In the genomic region with DNA sequence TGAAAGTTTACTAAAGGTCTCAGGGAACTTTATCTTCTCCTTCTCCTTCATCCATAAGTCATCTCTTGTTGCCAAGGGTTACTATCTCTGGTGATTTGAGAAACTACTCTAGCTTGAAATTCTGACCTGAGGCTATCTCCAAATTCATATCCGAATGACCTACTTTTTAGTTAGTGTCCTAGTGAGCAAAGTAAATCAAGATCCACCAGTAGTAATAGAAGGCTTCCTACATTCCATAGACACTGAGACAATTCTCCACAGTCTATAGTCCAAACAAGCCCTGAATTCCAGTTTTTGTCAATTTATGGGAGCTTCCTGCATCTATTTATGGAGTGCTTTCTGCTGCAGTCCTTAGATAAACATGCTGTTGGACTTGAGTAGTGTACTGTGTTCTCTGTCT, we compare ENCODE assay signal across 17 cellular contexts. TPM values are rescaled to one million over a fixed set of nuclear protein-coding genes. Genes with fewer than 3 reads are reported as not detected.
A peak's percentile ranks its signal among the peaks of the same experiment; 100 is the strongest.
DNase-seq lines count a peak whose midpoint lies in the region; ATAC-seq, FAIRE-seq and TF ChIP-seq lines count a peak whose summit lies in the region.
"Had no signal": no experiment of that assay in that cellular context is flagged by ENCODE, and none has a peak within 500 bp of the region (broad histone marks: within the 10 kb centered on the region; RNA-seq: fewer than 3 reads in every experiment).

No MANE protein-coding gene starts in this region.

- H3K9me3 ChIP-seq in CD4-positive, alpha-beta T cell (ENCODE audit: control insufficient read depth, low read length): no peaks in the 10 kb centered on the region
- H3K9me3 ChIP-seq in T-helper 17 cell (ENCODE audit: control insufficient read depth, low read length, poor library complexity, severe bottlenecking): peaks cover 5% of the 10 kb centered on the region
- H3K9me3 ChIP-seq in endothelial cell of umbilical vein (replicated peaks; ENCODE audit: control insufficient read depth, insufficient read depth, low read length): no peaks in the 10 kb centered on the region
- H3K9me3 ChIP-seq: gastroesophageal sphincter had no signal

- TF ChIP-seq CTCF in CD4-positive, alpha-beta T cell (IDR thresholded peaks at IDR 0.05): no peak
- no peak for TF ChIP-seq CTCF in endothelial cell of umbilical vein (IDR thresholded peaks at IDR 0.05; ENCODE audit: extremely low read depth in 1 of 2, insufficient read depth in 1 of 2, low read depth in 1 of 2, low read length in 2 of 2)
- no peak for TF ChIP-seq CTCF in GM20000 (IDR thresholded peaks at IDR 0.05; ENCODE audit: extremely low read depth, missing control alignments)
- no peak for TF ChIP-seq CTCF in omental fat pad (IDR thresholded peaks at IDR 0.05)

- no peak for ATAC-seq in CD4-positive, alpha-beta T cell (ENCODE audit: poor library complexity)
- ATAC-seq in T-helper 17 cell (no peak), omental fat pad (ENCODE audit: low FRiP score) (no peak)
- ATAC-seq: gastroesophageal sphincter had no signal

- peak overlapping the region; percentile 93 for H3K4me3 Mint-ChIP-seq in CD4-positive, alpha-beta T cell
- H3K4me3 Mint-ChIP-seq in T-helper 17 cell: peak overlapping the region; percentile 95
- H3K4me3 Mint-ChIP-seq: B cell had no signal

- dilution Hi-C loops in endothelial cell of umbilical vein (cut with MboI; ENCODE audit: extremely low pct_ligation_motif_present, low sequenced_read_pairs): no loop called here

- H3K9me1 ChIP-seq in endothelial cell of umbilical vein (replicated peaks; ENCODE audit: control insufficient read depth, extremely low read depth, insufficient read depth, low read length): no peaks in the 10 kb centered on the region

- CTCF ChIA-PET in CD4-positive, alpha-beta T cell (lab: Charles Lee): interaction anchor here (1.4 to 5.7 kb wide), 5 partner anchors 8 to 211 kb away, joined by 3 to 39 read pairs (median 13); no protein-coding TSS in a partner anchor
- CTCF ChIA-PET in endothelial cell of umbilical vein (lab: Charles Lee): interaction anchor here (1.0 to 1.4 kb wide), 2 partner anchors 20 to 211 kb away, joined by 3 read pairs; no protein-coding TSS in a partner anchor

- FAIRE-seq in endothelial cell of umbilical vein (lab: Jason Lieb, UNC): no peak

- POLR2A ChIA-PET in CD4-positive, alpha-beta T cell (lab: Charles Lee): interaction anchor here (1.0 to 15.7 kb wide), 9 partner anchors 7 to 243 kb away, joined by 3 to 576 read pairs (median 33); no protein-coding TSS in a partner anchor
- POLR2A ChIA-PET in endothelial cell of umbilical vein (lab: Charles Lee): no interaction called here

- peak; percentile 14 for DNase-seq in AG08395 (ENCODE audit: low spot score)
- no peak for DNase-seq in CD4-positive, alpha-beta T cell
- DNase-seq in T-helper 17 cell: no peak
- peak; percentile 12 for DNase-seq in endothelial cell of umbilical vein (ENCODE audit: low read depth, low spot score)
- DNase-seq in NCI-H2171 treated with DMSO at 0.1 percent for 48 hours (lab: John Stamatoyannopoulos, UW): no peak
- no peak for DNase-seq in GM20000 (ENCODE audit: low spot score)
- DNase-seq in central memory CD4-positive, alpha-beta T cell: no peak
- no peak for DNase-seq in omental fat pad (ENCODE audit: low spot score)
- DNase-seq: activated CD4-positive, alpha-beta T cell treated with anti-CD3 and anti-CD28 coated beads, Interleukin-2, amount 50 U/mL, for 1 hour; NCI-H2107; NCI-H774; stimulated activated naive CD4-positive, alpha-beta T cell; T-helper 9 cell had no signal

- peaks cover 72% of the 10 kb centered on the region for H3K4me1 Mint-ChIP-seq in CD4-positive, alpha-beta T cell (ENCODE audit: low read depth)
- H3K4me1 Mint-ChIP-seq in T-helper 17 cell: peaks cover 53% of the 10 kb centered on the region

- H2AFZ ChIP-seq in endothelial cell of umbilical vein (ENCODE audit: low read depth, low read length): no peak overlapping the region

- peak overlapping the region; percentile 43 for H3K27ac ChIP-seq in CD4-positive, alpha-beta T cell (ENCODE audit: low read depth, low read length)
- no peak overlapping the region for H3K27ac ChIP-seq in endothelial cell of umbilical vein (ENCODE audit: insufficient read depth, low read depth, low read length)
- H3K27ac ChIP-seq: gastroesophageal sphincter, RWPE1 had no signal

- no peak overlapping the region for H3K4me3 ChIP-seq in endothelial cell of umbilical vein (replicated peaks in 1 of 3; ENCODE audit: insufficient read depth in 1 of 3, low read depth in 1 of 3, low read length in 3 of 3)
- H3K4me3 ChIP-seq: gastroesophageal sphincter, lung had no signal

- H4K20me1 ChIP-seq in endothelial cell of umbilical vein (replicated peaks; ENCODE audit: control insufficient read depth, extremely low read depth, insufficient read depth, low read length): no peaks in the 10 kb centered on the region

- intact Hi-C loops in CD4-positive, alpha-beta T cell (cut with DNase I, micrococcal nuclease): loop anchor here in 1 of 2 experiments (2.0 to 5.0 kb wide), 4 partner anchors 13 to 204 kb away; no protein-coding TSS in a partner anchor
- intact Hi-C loops in endothelial cell of umbilical vein (cut with micrococcal nuclease): no loop called here

- peak overlapping the region; percentile 99 for H3K27ac Mint-ChIP-seq in CD4-positive, alpha-beta T cell
- H3K27ac Mint-ChIP-seq in T-helper 17 cell: peak overlapping the region; percentile 99
- H3K27ac Mint-ChIP-seq: B cell had no signal

- H3K27me3 Mint-ChIP-seq in CD4-positive, alpha-beta T cell: no peaks in the 10 kb centered on the region
- no peaks in the 10 kb centered on the region for H3K27me3 Mint-ChIP-seq in T-helper 17 cell

- no peaks in the 10 kb centered on the region for H3K79me2 ChIP-seq in endothelial cell of umbilical vein (ENCODE audit: control insufficient read depth, insufficient read depth, low read length)

- no peaks in the 10 kb centered on the region for H3K36me3 ChIP-seq in endothelial cell of umbilical vein (ENCODE audit: control insufficient read depth in 2 of 2, extremely low read depth in 1 of 2, insufficient read depth in 2 of 2, low read length in 2 of 2)
- H3K36me3 ChIP-seq: gastroesophageal sphincter had no signal

- H3K4me2 ChIP-seq in endothelial cell of umbilical vein (ENCODE audit: insufficient read depth, low read length): no peak overlapping the region

- TF ChIP-seq POLR2A in endothelial cell of umbilical vein (IDR thresholded peaks at IDR 0.05; ENCODE audit: low read depth, low read length): no peak

- no TSS peak for BruUV-seq in endothelial cell of umbilical vein (replicated peaks; lab: Mats Ljungman, UMichigan)

- H3K9me3 Mint-ChIP-seq in CD4-positive, alpha-beta T cell: peaks cover 3% of the 10 kb centered on the region

- H3K27me3 ChIP-seq in CD4-positive, alpha-beta T cell (ENCODE audit: control insufficient read depth, insufficient read depth, low read length): no peaks in the 10 kb centered on the region
- no peaks in the 10 kb centered on the region for H3K27me3 ChIP-seq in endothelial cell of umbilical vein (ENCODE audit: control insufficient read depth in 2 of 2, insufficient read depth in 2 of 2, low read length in 2 of 2)
- H3K27me3 ChIP-seq: gastroesophageal sphincter had no signal

- peaks cover 21% of the 10 kb centered on the region for H3K4me1 ChIP-seq in endothelial cell of umbilical vein (ENCODE audit: control insufficient read depth, extremely low read depth, insufficient read depth, low read length)
- H3K4me1 ChIP-seq: gastroesophageal sphincter had no signal

- no peak overlapping the region for H3K9ac ChIP-seq in endothelial cell of umbilical vein (replicated peaks; ENCODE audit: extremely low read depth, insufficient read depth, low read length)

- H3K36me3 Mint-ChIP-seq in CD4-positive, alpha-beta T cell (ENCODE audit: low read depth): peaks cover 98% of the 10 kb centered on the region
- peaks cover 60% of the 10 kb centered on the region for H3K36me3 Mint-ChIP-seq in T-helper 17 cell (ENCODE audit: low read depth)

TF ChIP-seq in endothelial cell of umbilical vein, 7 proteins besides CTCF, POLR2A, EP300 and RAD21:
- no peak for TF ChIP-seq MAX (IDR thresholded peaks at IDR 0.05; ENCODE audit: insufficient read depth, insufficient read length)
- TF ChIP-seq POLR2AphosphoS5 (IDR thresholded peaks at IDR 0.05; ENCODE audit: insufficient read depth, low read depth, low read length): no peak
- TF ChIP-seq EZH2 (IDR thresholded peaks at IDR 0.05; ENCODE audit: borderline replicate concordance, low read depth, low read length, severe bottlenecking): no peak
- TF ChIP-seq JUN (IDR thresholded peaks at IDR 0.05; ENCODE audit: borderline replicate concordance, insufficient read depth, insufficient read length, low read depth): no peak
- no peak for TF ChIP-seq MYC (IDR thresholded peaks at IDR 0.05; ENCODE audit: low read depth, low read length)
- no peak for TF ChIP-seq GATA2 (IDR thresholded peaks at IDR 0.05; ENCODE audit: insufficient read depth, insufficient read length, low read depth, low read length)
- TF ChIP-seq FOS (IDR thresholded peaks at IDR 0.05; ENCODE audit: borderline replicate concordance, insufficient read depth, low read length): no peak
TF ChIP-seq in endothelial cell of umbilical vein: peak in this region for 0.

RNA-seq across cellular contexts. Expression of gene IL7R, which starts 5.0 kb away (rescaled TPM):
- total RNA-seq in CD4-positive, alpha-beta T cell: 100 to 1,000 TPM; 623 to 638 TPM
- total RNA-seq in T-helper 17 cell: 1,000 to 10,000 TPM in 1 of 2 donors, 100 to 1,000 TPM in 1; 860 to 1,128 TPM
- 1.2 TPM in 2 replicates for total RNA-seq in endothelial cell of umbilical vein
- 1.0 and 1.2 TPM in 2 replicates for polyA plus RNA-seq in endothelial cell of umbilical vein
- 1.4 and 1.9 TPM in 2 replicates for polyA plus RNA-seq in endothelial cell of umbilical vein (2011; cell fraction: cytosol; rRNA removed)
- 2.9 and 3.5 TPM in 2 replicates for polyA plus RNA-seq in endothelial cell of umbilical vein (2011; cell fraction: nucleus; rRNA removed)
- 6.5 and 7.6 TPM in 2 replicates for polyA plus RNA-seq in endothelial cell of umbilical vein (2012)
- 1.8 and 2.4 TPM in 2 replicates for polyA minus RNA-seq in endothelial cell of umbilical vein
- polyA minus RNA-seq in endothelial cell of umbilical vein (2011; cell fraction: cytosol; rRNA and poly(A)+ RNA removed): 0.61 TPM
- 1.9 and 2.4 TPM in 2 replicates for polyA minus RNA-seq in endothelial cell of umbilical vein (2011; cell fraction: nucleus; rRNA and poly(A)+ RNA removed)
- 10 to 100 TPM; 13.4 to 45.8 (median 23.7) TPM for total RNA-seq in omental fat pad

Comparison
In these comparisons a context has a peak if more than half of its experiments do, and no peak if none do; other contexts are left out.
1. DNase-seq: peak in AG08395 (single experiment) and endothelial cell of umbilical vein (single experiment); none in CD4-positive, alpha-beta T cell (0 of 10), T-helper 17 cell (0 of 3), NCI-H2171 treated with DMSO at 0.1 percent for 48 hours (single experiment), GM20000 (single experiment), central memory CD4-positive, alpha-beta T cell (single experiment) and omental fat pad (single experiment).
2. RNA of gene IL7R, which starts 5.0 kb away (total RNA-seq): 860 to 1,128 TPM in T-helper 17 cell and 623 to 638 TPM in CD4-positive, alpha-beta T cell; 13.4 to 45.8 TPM in omental fat pad and 1.2 TPM in endothelial cell of umbilical vein; every median in the first group is over 10 times any median in the second.